Comparison of ENCODE assay signal across 1 cellular context in the genomic region with DNA sequence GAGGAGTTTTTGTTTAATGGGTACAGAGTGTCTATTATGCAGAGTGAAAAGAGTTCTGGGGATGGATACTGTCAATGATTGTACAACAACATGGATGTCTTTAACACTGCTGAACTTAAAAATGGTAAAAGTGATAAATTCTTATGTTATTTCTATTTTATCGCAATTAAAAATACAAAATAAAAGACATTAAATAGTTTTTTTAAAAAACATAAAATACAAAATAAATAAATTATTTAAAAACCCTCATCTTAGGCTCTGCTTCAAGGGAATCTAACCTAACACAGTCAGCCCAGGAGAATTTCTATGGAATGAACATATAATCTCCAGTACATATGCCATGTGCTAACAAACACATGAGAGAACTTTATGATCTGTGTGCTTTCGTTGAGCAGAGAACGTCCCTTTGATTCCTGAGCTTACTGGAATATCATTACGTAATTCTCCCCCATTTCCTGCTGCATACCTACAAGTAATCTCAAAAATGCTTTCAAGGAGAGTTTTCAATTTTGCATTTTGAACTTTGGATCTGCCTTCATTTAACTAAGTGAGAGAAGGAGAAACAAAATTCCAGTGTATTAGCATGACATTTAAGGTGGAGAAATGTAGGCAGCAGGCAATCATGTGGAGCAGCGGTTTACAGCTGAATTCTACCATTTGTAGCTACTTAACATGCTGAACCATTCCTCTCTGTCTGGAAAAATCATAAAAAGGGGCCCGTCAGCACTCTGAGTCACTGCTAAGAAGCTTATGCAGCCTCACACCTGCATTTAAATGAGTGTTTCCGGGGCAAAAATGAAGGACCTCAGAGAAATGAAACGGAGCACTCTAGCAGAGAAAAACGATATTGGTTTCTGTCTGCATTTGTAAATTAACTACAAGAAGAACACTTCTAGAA.
A peak's percentile ranks its signal among the peaks of the same experiment; 100 is the strongest.
TF ChIP-seq lines count a peak whose summit lies in the region.

No MANE protein-coding gene starts in this region.

TF ChIP-seq in HepG2, 621 proteins besides CTCF, POLR2A, EP300 and RAD21 (continues in another document):
- TF ChIP-seq SOX5 (CRISPR knock-in tag; IDR thresholded peaks at IDR 0.05; ENCODE audit: borderline replicate concordance), result 0 out of 2 replicates have a peak, but pooled peaks have one; percentile 1
- no peak for TF ChIP-seq ZNF274 (CRISPR knock-in tag; IDR thresholded peaks at IDR 0.05)
- no peak for TF ChIP-seq ZNF367 (CRISPR knock-in tag; IDR thresholded peaks at IDR 0.05; ENCODE audit: borderline replicate concordance)
- no peak for TF ChIP-seq HOXA9 (CRISPR knock-in tag; IDR thresholded peaks at IDR 0.05; ENCODE audit: borderline replicate concordance)
- no peak for TF ChIP-seq ZNF768 (CRISPR knock-in tag; IDR thresholded peaks at IDR 0.05)
- TF ChIP-seq HNF4A (CRISPR knock-in tag; IDR thresholded peaks at IDR 0.05), result 0 out of 2 replicates have a peak, but pooled peaks have one; percentile 16
- TF ChIP-seq, protein P1, sequence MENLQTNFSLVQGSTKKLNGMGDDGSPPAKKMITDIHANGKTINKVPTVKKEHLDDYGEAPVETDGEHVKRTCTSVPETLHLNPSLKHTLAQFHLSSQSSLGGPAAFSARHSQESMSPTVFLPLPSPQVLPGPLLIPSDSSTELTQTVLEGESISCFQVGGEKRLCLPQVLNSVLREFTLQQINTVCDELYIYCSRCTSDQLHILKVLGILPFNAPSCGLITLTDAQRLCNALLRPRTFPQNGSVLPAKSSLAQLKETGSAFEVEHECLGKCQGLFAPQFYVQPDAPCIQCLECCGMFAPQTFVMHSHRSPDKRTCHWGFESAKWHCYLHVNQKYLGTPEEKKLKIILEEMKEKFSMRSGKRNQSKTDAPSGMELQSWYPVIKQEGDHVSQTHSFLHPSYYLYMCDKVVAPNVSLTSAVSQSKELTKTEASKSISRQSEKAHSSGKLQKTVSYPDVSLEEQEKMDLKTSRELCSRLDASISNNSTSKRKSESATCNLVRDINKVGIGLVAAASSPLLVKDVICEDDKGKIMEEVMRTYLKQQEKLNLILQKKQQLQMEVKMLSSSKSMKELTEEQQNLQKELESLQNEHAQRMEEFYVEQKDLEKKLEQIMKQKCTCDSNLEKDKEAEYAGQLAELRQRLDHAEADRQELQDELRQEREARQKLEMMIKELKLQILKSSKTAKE (CRISPR knock-in tag; IDR thresholded peaks at IDR 0.05; ENCODE audit: borderline replicate concordance), result no peak
- TF ChIP-seq ZNF432 (CRISPR knock-in tag; IDR thresholded peaks at IDR 0.05; ENCODE audit: borderline replicate concordance), result no peak
- TF ChIP-seq, protein P2, sequence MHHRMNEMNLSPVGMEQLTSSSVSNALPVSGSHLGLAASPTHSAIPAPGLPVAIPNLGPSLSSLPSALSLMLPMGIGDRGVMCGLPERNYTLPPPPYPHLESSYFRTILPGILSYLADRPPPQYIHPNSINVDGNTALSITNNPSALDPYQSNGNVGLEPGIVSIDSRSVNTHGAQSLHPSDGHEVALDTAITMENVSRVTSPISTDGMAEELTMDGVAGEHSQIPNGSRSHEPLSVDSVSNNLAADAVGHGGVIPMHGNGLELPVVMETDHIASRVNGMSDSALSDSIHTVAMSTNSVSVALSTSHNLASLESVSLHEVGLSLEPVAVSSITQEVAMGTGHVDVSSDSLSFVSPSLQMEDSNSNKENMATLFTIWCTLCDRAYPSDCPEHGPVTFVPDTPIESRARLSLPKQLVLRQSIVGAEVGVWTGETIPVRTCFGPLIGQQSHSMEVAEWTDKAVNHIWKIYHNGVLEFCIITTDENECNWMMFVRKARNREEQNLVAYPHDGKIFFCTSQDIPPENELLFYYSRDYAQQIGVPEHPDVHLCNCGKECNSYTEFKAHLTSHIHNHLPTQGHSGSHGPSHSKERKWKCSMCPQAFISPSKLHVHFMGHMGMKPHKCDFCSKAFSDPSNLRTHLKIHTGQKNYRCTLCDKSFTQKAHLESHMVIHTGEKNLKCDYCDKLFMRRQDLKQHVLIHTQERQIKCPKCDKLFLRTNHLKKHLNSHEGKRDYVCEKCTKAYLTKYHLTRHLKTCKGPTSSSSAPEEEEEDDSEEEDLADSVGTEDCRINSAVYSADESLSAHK (CRISPR knock-in tag; IDR thresholded peaks at IDR 0.05; ENCODE audit: borderline replicate concordance), result no peak
- TF ChIP-seq KLF15 (CRISPR knock-in tag; IDR thresholded peaks at IDR 0.05; ENCODE audit: borderline replicate concordance), result no peak
- no peak for TF ChIP-seq PHF21A (CRISPR knock-in tag; IDR thresholded peaks at IDR 0.05)
- TF ChIP-seq BCL6 (CRISPR knock-in tag; IDR thresholded peaks at IDR 0.05), result peak; percentile 67
- no peak for TF ChIP-seq ZNF263 (CRISPR knock-in tag; IDR thresholded peaks at IDR 0.05)
- TF ChIP-seq, protein P3, sequence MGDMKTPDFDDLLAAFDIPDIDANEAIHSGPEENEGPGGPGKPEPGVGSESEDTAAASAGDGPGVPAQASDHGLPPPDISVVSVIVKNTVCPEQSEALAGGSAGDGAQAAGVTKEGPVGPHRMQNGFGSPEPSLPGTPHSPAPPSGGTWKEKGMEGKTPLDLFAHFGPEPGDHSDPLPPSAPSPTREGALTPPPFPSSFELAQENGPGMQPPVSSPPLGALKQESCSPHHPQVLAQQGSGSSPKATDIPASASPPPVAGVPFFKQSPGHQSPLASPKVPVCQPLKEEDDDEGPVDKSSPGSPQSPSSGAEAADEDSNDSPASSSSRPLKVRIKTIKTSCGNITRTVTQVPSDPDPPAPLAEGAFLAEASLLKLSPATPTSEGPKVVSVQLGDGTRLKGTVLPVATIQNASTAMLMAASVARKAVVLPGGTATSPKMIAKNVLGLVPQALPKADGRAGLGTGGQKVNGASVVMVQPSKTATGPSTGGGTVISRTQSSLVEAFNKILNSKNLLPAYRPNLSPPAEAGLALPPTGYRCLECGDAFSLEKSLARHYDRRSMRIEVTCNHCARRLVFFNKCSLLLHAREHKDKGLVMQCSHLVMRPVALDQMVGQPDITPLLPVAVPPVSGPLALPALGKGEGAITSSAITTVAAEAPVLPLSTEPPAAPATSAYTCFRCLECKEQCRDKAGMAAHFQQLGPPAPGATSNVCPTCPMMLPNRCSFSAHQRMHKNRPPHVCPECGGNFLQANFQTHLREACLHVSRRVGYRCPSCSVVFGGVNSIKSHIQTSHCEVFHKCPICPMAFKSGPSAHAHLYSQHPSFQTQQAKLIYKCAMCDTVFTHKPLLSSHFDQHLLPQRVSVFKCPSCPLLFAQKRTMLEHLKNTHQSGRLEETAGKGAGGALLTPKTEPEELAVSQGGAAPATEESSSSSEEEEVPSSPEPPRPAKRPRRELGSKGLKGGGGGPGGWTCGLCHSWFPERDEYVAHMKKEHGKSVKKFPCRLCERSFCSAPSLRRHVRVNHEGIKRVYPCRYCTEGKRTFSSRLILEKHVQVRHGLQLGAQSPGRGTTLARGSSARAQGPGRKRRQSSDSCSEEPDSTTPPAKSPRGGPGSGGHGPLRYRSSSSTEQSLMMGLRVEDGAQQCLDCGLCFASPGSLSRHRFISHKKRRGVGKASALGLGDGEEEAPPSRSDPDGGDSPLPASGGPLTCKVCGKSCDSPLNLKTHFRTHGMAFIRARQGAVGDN (CRISPR knock-in tag; IDR thresholded peaks at IDR 0.05), result no peak
- no peak for TF ChIP-seq SOX13 (IDR thresholded peaks at IDR 0.05)
- TF ChIP-seq SOX13 (CRISPR knock-in tag; conservative IDR thresholded peaks at IDR 0.05 in 1 of 2, IDR thresholded peaks at IDR 0.05 in 1 of 2), result no peak; a peak in 1 of 4 replicates
- no peak for TF ChIP-seq ARNT2 (CRISPR knock-in tag; IDR thresholded peaks at IDR 0.05; ENCODE audit: low read depth)
- TF ChIP-seq FOXA3 (CRISPR knock-in tag; IDR thresholded peaks at IDR 0.05), result no peak
- TF ChIP-seq KLF16 (CRISPR knock-in tag; IDR thresholded peaks at IDR 0.05), result peak in 1 of 2 experiments; percentile 27; a peak in 1 of 4 replicates
- TF ChIP-seq TARDBP (CRISPR knock-in tag; IDR thresholded peaks at IDR 0.05), result no peak
- TF ChIP-seq ZNF253 (CRISPR knock-in tag; IDR thresholded peaks at IDR 0.05; ENCODE audit: borderline replicate concordance), result no peak
- TF ChIP-seq ZNF232 (CRISPR knock-in tag; IDR thresholded peaks at IDR 0.05; ENCODE audit: borderline replicate concordance), result no peak
- TF ChIP-seq RARG (CRISPR knock-in tag; IDR thresholded peaks at IDR 0.05; ENCODE audit: low read depth), result no peak
- no peak for TF ChIP-seq ZNF850 (CRISPR knock-in tag; conservative IDR thresholded peaks at IDR 0.05)
- no peak for TF ChIP-seq ZNF660 (CRISPR knock-in tag; IDR thresholded peaks at IDR 0.05; ENCODE audit: borderline replicate concordance, low read depth)
- no peak for TF ChIP-seq KMT2A (CRISPR knock-in tag; IDR thresholded peaks at IDR 0.05)
- no peak for TF ChIP-seq ADNP (CRISPR knock-in tag; IDR thresholded peaks at IDR 0.05)
- TF ChIP-seq RBFOX2 (IDR thresholded peaks at IDR 0.05; ENCODE audit: low read depth, low read length), result no peak
- TF ChIP-seq ZNF343 (CRISPR knock-in tag; IDR thresholded peaks at IDR 0.05), result no peak
- TF ChIP-seq ZNF329 (CRISPR knock-in tag; IDR thresholded peaks at IDR 0.05; ENCODE audit: low read depth), result no peak
- TF ChIP-seq MAFF (IDR thresholded peaks at IDR 0.05; ENCODE audit: low read depth, low read length), result no peak
- TF ChIP-seq, protein P4, sequence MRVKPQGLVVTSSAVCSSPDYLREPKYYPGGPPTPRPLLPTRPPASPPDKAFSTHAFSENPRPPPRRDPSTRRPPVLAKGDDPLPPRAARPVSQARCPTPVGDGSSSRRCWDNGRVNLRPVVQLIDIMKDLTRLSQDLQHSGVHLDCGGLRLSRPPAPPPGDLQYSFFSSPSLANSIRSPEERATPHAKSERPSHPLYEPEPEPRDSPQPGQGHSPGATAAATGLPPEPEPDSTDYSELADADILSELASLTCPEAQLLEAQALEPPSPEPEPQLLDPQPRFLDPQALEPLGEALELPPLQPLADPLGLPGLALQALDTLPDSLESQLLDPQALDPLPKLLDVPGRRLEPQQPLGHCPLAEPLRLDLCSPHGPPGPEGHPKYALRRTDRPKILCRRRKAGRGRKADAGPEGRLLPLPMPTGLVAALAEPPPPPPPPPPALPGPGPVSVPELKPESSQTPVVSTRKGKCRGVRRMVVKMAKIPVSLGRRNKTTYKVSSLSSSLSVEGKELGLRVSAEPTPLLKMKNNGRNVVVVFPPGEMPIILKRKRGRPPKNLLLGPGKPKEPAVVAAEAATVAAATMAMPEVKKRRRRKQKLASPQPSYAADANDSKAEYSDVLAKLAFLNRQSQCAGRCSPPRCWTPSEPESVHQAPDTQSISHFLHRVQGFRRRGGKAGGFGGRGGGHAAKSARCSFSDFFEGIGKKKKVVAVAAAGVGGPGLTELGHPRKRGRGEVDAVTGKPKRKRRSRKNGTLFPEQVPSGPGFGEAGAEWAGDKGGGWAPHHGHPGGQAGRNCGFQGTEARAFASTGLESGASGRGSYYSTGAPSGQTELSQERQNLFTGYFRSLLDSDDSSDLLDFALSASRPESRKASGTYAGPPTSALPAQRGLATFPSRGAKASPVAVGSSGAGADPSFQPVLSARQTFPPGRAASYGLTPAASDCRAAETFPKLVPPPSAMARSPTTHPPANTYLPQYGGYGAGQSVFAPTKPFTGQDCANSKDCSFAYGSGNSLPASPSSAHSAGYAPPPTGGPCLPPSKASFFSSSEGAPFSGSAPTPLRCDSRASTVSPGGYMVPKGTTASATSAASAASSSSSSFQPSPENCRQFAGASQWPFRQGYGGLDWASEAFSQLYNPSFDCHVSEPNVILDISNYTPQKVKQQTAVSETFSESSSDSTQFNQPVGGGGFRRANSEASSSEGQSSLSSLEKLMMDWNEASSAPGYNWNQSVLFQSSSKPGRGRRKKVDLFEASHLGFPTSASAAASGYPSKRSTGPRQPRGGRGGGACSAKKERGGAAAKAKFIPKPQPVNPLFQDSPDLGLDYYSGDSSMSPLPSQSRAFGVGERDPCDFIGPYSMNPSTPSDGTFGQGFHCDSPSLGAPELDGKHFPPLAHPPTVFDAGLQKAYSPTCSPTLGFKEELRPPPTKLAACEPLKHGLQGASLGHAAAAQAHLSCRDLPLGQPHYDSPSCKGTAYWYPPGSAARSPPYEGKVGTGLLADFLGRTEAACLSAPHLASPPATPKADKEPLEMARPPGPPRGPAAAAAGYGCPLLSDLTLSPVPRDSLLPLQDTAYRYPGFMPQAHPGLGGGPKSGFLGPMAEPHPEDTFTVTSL (CRISPR knock-in tag; IDR thresholded peaks at IDR 0.05; ENCODE audit: borderline replicate concordance), result no peak
- TF ChIP-seq ZNF567 (CRISPR knock-in tag; IDR thresholded peaks at IDR 0.05; ENCODE audit: borderline replicate concordance), result no peak
- TF ChIP-seq ZFP41 (CRISPR knock-in tag; IDR thresholded peaks at IDR 0.05; ENCODE audit: borderline replicate concordance), result no peak
- TF ChIP-seq CBFB (CRISPR knock-in tag; IDR thresholded peaks at IDR 0.05), result no peak
- TF ChIP-seq ZNF75D (CRISPR knock-in tag; IDR thresholded peaks at IDR 0.05; ENCODE audit: borderline replicate concordance), result no peak
- TF ChIP-seq, protein P5, sequence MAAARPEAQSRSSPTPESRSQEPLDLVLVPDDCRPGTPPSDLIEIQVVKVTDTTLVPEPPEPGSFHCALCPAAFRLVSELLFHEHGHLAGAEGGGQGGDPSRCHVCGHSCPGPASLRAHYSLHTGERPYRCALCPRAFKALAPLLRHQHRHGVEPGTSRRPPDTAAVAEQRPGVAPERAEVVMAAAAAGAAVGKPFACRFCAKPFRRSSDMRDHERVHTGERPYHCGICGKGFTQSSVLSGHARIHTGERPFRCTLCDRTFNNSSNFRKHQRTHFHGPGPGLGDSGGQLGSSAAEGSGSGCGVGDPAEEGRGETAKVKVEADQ (CRISPR knock-in tag; IDR thresholded peaks at IDR 0.05; ENCODE audit: borderline replicate concordance), result no peak
- TF ChIP-seq ZFP62 (CRISPR knock-in tag; IDR thresholded peaks at IDR 0.05), result no peak
- peak; percentile 58 for TF ChIP-seq CEBPG (CRISPR knock-in tag; IDR thresholded peaks at IDR 0.05)
- TF ChIP-seq, protein P6, sequence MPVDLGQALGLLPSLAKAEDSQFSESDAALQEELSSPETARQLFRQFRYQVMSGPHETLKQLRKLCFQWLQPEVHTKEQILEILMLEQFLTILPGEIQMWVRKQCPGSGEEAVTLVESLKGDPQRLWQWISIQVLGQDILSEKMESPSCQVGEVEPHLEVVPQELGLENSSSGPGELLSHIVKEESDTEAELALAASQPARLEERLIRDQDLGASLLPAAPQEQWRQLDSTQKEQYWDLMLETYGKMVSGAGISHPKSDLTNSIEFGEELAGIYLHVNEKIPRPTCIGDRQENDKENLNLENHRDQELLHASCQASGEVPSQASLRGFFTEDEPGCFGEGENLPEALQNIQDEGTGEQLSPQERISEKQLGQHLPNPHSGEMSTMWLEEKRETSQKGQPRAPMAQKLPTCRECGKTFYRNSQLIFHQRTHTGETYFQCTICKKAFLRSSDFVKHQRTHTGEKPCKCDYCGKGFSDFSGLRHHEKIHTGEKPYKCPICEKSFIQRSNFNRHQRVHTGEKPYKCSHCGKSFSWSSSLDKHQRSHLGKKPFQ (CRISPR knock-in tag; IDR thresholded peaks at IDR 0.05; ENCODE audit: insufficient replicate concordance), result no peak
- TF ChIP-seq TEAD3 (CRISPR knock-in tag; optimal IDR thresholded peaks at IDR 0.05; ENCODE audit: borderline replicate concordance), result peak; percentile 30
- no peak for TF ChIP-seq ZNF484 (CRISPR knock-in tag; IDR thresholded peaks at IDR 0.05; ENCODE audit: borderline replicate concordance, low read depth)
- peak; percentile 76; the same call in 1 of the 2 replicates for TF ChIP-seq CEBPB (IDR thresholded peaks at IDR 0.05; ENCODE audit: borderline replicate concordance, low read depth, low read length)
- no peak for TF ChIP-seq ZNF430 (CRISPR knock-in tag; IDR thresholded peaks at IDR 0.05)
- no peak for TF ChIP-seq NR3C1 (CRISPR knock-in tag; IDR thresholded peaks at IDR 0.05)
- TF ChIP-seq, protein P7, sequence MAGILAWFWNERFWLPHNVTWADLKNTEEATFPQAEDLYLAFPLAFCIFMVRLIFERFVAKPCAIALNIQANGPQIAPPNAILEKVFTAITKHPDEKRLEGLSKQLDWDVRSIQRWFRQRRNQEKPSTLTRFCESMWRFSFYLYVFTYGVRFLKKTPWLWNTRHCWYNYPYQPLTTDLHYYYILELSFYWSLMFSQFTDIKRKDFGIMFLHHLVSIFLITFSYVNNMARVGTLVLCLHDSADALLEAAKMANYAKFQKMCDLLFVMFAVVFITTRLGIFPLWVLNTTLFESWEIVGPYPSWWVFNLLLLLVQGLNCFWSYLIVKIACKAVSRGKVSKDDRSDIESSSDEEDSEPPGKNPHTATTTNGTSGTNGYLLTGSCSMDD (CRISPR knock-in tag; IDR thresholded peaks at IDR 0.05), result no peak
